Comparison of ENCODE assay signal across 13 cellular contexts in the genomic region with DNA sequence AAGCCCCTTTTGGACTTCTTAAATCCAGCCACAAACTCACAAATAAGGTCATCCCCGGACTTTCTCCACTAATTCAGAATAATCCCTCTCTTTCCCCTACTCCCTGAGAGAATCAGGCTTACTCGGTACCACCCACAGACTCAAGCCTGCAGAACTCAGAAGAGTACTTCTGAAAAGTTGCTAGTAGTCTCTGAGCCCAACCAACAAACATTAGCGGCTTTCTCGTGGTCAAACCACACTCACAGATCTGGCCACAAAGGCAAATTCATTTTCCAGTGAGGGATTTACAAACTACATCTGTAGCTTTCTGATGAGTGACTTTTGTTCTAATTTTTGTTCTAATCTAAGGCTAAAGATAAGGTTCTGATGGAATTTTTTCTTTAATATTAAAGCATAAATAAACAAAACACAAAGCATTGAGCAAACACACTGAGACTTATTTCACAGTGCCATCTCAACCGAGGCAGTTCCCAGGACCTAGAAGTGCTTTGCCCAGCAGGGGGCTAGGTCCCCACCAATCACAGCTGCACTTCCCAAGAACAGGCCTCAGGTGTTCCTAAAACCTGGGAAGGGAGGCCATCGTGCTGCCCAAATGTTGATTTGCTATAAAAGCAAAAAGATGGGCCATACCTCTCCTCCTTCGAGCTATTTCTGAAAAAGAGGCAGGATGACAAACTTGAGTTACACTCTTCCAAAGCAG.
DNase-seq lines count a peak whose midpoint lies in the region; ATAC-seq and TF ChIP-seq lines count a peak whose summit lies in the region.
"Had no signal": no experiment of that assay in that cellular context is flagged by ENCODE, and none has a peak within 500 bp of the region (broad histone marks: within the 10 kb centered on the region; RNA-seq: fewer than 3 reads in every experiment).

No MANE protein-coding gene starts in this region.

- H4K20me1 ChIP-seq in DND-41 (ENCODE audit: insufficient read depth, low read length) (no peaks in the 10 kb centered on the region), OCI-LY7 (ENCODE audit: insufficient read depth, low read length) (no peaks in the 10 kb centered on the region)

- no peaks in the 10 kb centered on the region for H3K9me3 ChIP-seq in DND-41 (ENCODE audit: insufficient read depth, low read length, severe bottlenecking)
- H3K9me3 ChIP-seq in OCI-LY7 (ENCODE audit: low read length): no peaks in the 10 kb centered on the region
- H3K9me3 ChIP-seq in Caco-2: no peaks in the 10 kb centered on the region
- H3K9me3 ChIP-seq: Peyer's patch had no signal

- intact Hi-C loops in OCI-LY7 (cut with micrococcal nuclease; ENCODE audit: unreplicated experiment) (no loop called here), Caco-2 (cut with micrococcal nuclease; ENCODE audit: unreplicated experiment) (no loop called here)

- H3K9me2 ChIP-seq in OCI-LY7 (ENCODE audit: insufficient read depth, low read length): no peaks in the 10 kb centered on the region

- H2AFZ ChIP-seq in DND-41 (ENCODE audit: low read depth, low read length) (no peak overlapping the region), OCI-LY7 (ENCODE audit: low read length) (no peak overlapping the region)

- peak; percentile 24 for DNase-seq in DND-41
- no peak for DNase-seq in OCI-LY7 (ENCODE audit: low spot score)
- no peak for DNase-seq in glutamatergic neuron
- DNase-seq in NCI-H2227 treated with DMSO at 0.1 percent for 48 hours (lab: John Stamatoyannopoulos, UW): no peak
- DNase-seq in COR-L47 (lab: John Stamatoyannopoulos, UW): no peak
- DNase-seq in COLO829 (ENCODE audit: low spot score): no peak
- DNase-seq in Caco-2: no peak
- DNase-seq: DMS153, mammary epithelial cell, NCI-H2029, Peyer's patch had no signal

- H3K27ac Mint-ChIP-seq in glutamatergic neuron (ENCODE audit: unreplicated experiment) (peak overlapping the region; percentile 48), Caco-2 (ENCODE audit: unreplicated experiment) (no peak overlapping the region)
- H3K27ac Mint-ChIP-seq: activated T-helper 2 cell treated with anti-CD3 and anti-CD28 coated beads, Interferon-gamma antibody, Interleukin-2, Interleukin-4, amounts not matched to agents 10 μg/mL and 5 μg/mL and 100 μg/mL, durations not matched to agents 14 hours and 24 hours and 36 hours had no signal

- H3K4me1 ChIP-seq in DND-41 (ENCODE audit: insufficient read depth, low read length): no peaks in the 10 kb centered on the region
- no peaks in the 10 kb centered on the region for H3K4me1 ChIP-seq in OCI-LY7 (ENCODE audit: insufficient read depth, low read length, poor library complexity, severe bottlenecking)
- no peaks in the 10 kb centered on the region for H3K4me1 ChIP-seq in Caco-2
- H3K4me1 ChIP-seq: Peyer's patch had no signal

- H3K27me3 Mint-ChIP-seq in glutamatergic neuron (ENCODE audit: unreplicated experiment) (no peaks in the 10 kb centered on the region), Caco-2 (ENCODE audit: insufficient read depth, unreplicated experiment) (no peaks in the 10 kb centered on the region)

- TF ChIP-seq CTCF in DND-41 (IDR thresholded peaks at IDR 0.05; ENCODE audit: borderline replicate concordance, extremely low read depth, low read length, poor library complexity, severe bottlenecking) (peak; percentile 20), OCI-LY7 (conservative IDR thresholded peaks at IDR 0.05; ENCODE audit: low read length) (0 out of 2 replicates have a peak, but pooled peaks have one; percentile 16), glutamatergic neuron (IDR thresholded peaks at IDR 0.05; ENCODE audit: partially characterized antibody, unreplicated experiment) (no peak), Caco-2 (IDR thresholded peaks at IDR 0.05; ENCODE audit: insufficient read depth in 1 of 2, low read depth in 1 of 2, low read length in 1 of 2, severe bottlenecking in 1 of 2, unreplicated experiment in 1 of 2) (peak in 1 of 2 experiments; percentile 35)

- H3K79me2 ChIP-seq in DND-41 (ENCODE audit: insufficient read depth, low read length) (no peaks in the 10 kb centered on the region), OCI-LY7 (ENCODE audit: insufficient read depth, low read depth, low read length) (no peaks in the 10 kb centered on the region)

- peaks cover 4% of the 10 kb centered on the region for H3K9me3 Mint-ChIP-seq in glutamatergic neuron (ENCODE audit: unreplicated experiment)
- H3K9me3 Mint-ChIP-seq in Caco-2 (ENCODE audit: unreplicated experiment): no peaks in the 10 kb centered on the region
- H3K9me3 Mint-ChIP-seq: activated T-helper 2 cell treated with anti-CD3 and anti-CD28 coated beads, Interferon-gamma antibody, Interleukin-2, Interleukin-4, amounts not matched to agents 10 μg/mL and 5 μg/mL and 100 μg/mL, durations not matched to agents 14 hours and 24 hours and 36 hours had no signal

- H3K4me3 ChIP-seq in DND-41 (ENCODE audit: low read depth in 1 of 2, low read length in 2 of 2) (no peak overlapping the region), OCI-LY7 (ENCODE audit: low read depth, low read length, poor library complexity, severe bottlenecking) (no peak overlapping the region), Caco-2 (ENCODE audit: low read depth, low read length) (no peak overlapping the region)
- H3K4me3 ChIP-seq: Peyer's patch had no signal

- POLR2A ChIA-PET in OCI-LY7 (lab: Charles Lee): interaction anchor here (1.0 kb wide), 1 partner anchor 13 kb away, joined by 3 read pairs; no protein-coding TSS in a partner anchor
- POLR2A ChIA-PET in Caco-2 (lab: Charles Lee): no interaction called here

- ATAC-seq in DND-41 (ENCODE audit: insufficient read depth, low read depth) (peak; percentile 66), GM21529 (IDR thresholded peaks at IDR 0.05; ENCODE audit: unreplicated experiment) (peak; percentile 59)

- no peak overlapping the region for H3K4me3 Mint-ChIP-seq in glutamatergic neuron (ENCODE audit: unreplicated experiment)
- no peak overlapping the region for H3K4me3 Mint-ChIP-seq in Caco-2 (ENCODE audit: unreplicated experiment)

- no peak overlapping the region for H3K4me2 ChIP-seq in DND-41 (ENCODE audit: insufficient read depth, low read length)
- H3K4me2 ChIP-seq in OCI-LY7 (ENCODE audit: low read length): no peak overlapping the region

- H3K27ac ChIP-seq in DND-41 (ENCODE audit: low read length) (no peak overlapping the region), OCI-LY7 (ENCODE audit: low read depth, low read length, poor library complexity, severe bottlenecking) (no peak overlapping the region)
- H3K27ac ChIP-seq: Peyer's patch had no signal

- peaks cover 3% of the 10 kb centered on the region for H3K4me1 Mint-ChIP-seq in glutamatergic neuron (ENCODE audit: low read depth, unreplicated experiment)
- no peaks in the 10 kb centered on the region for H3K4me1 Mint-ChIP-seq in Caco-2 (ENCODE audit: low read depth, unreplicated experiment)

- H3K9ac ChIP-seq in DND-41 (ENCODE audit: low read depth, low read length): no peak overlapping the region

- H3K36me3 ChIP-seq in DND-41 (ENCODE audit: insufficient read depth, low read length): no peaks in the 10 kb centered on the region
- no peaks in the 10 kb centered on the region for H3K36me3 ChIP-seq in OCI-LY7 (ENCODE audit: insufficient read depth, low read length)
- H3K36me3 ChIP-seq in Caco-2 (ENCODE audit: control insufficient read depth, insufficient read depth, low read length): no peaks in the 10 kb centered on the region
- H3K36me3 ChIP-seq: Peyer's patch had no signal

- BruUV-seq in OCI-LY7 (replicated peaks; lab: Mats Ljungman, UMichigan): no TSS peak
- BruUV-seq in Caco-2 (replicated peaks; lab: Mats Ljungman, UMichigan): no TSS peak

- H3K36me3 Mint-ChIP-seq in glutamatergic neuron (ENCODE audit: unreplicated experiment): no peaks in the 10 kb centered on the region
- no peaks in the 10 kb centered on the region for H3K36me3 Mint-ChIP-seq in Caco-2 (ENCODE audit: insufficient read depth, unreplicated experiment)

- H3K27me3 ChIP-seq in DND-41 (ENCODE audit: insufficient read depth, low read length, poor library complexity) (peaks cover 10% of the 10 kb centered on the region), Caco-2 (replicated peaks; ENCODE audit: control insufficient read depth, insufficient read depth, low read length) (no peaks in the 10 kb centered on the region)
- H3K27me3 ChIP-seq: Peyer's patch had no signal

- CTCF ChIA-PET in OCI-LY7 (lab: Charles Lee; ENCODE audit: unreplicated experiment) (no interaction called here), Caco-2 (lab: Charles Lee) (interaction anchor here (0.7 to 1.0 kb wide), 2 partner anchors 70 to 89 kb away, joined by 3 to 4 read pairs; no protein-coding TSS in a partner anchor)
